Comparison of ENCODE assay signal across 15 cellular contexts in genomic region chr3:120646771-120647449, GRCh38. TPM values are rescaled to one million over a fixed set of nuclear protein-coding genes. Genes with fewer than 3 reads are reported as not detected.
"Had no signal": no experiment of that assay in that cellular context is flagged by ENCODE, and none has a peak within 500 bp of the region (broad histone marks: within the 10 kb centered on the region; RNA-seq: fewer than 3 reads in every experiment).

No MANE protein-coding gene starts in this region.

- H3K27ac ChIP-seq: gastroesophageal sphincter, hepatocyte, prostate gland, uterus had no signal

- ATAC-seq: gastroesophageal sphincter, natural killer cell had no signal

- H3K4me2 ChIP-seq: hepatocyte had no signal

- H3K4me3 ChIP-seq: gastroesophageal sphincter, hepatocyte, lung, prostate gland, uterus had no signal

- H3K79me2 ChIP-seq: hepatocyte had no signal

- H3K4me1 ChIP-seq: prostate gland, uterus had no signal

- H3K9me3 ChIP-seq: gastroesophageal sphincter, prostate gland, uterus had no signal

- H3K36me3 ChIP-seq: gastroesophageal sphincter, prostate gland, uterus had no signal

- H2AFZ ChIP-seq: hepatocyte had no signal

- H3K27me3 ChIP-seq: gastroesophageal sphincter, hepatocyte, uterus had no signal

- DNase-seq: activated B cell treated with CpG ODN at 0.5 μM for 24 hours; activated CD4-positive, alpha-beta T cell treated with anti-CD3 and anti-CD28 coated beads, Interleukin-2, amount 50 U/mL, for 1 hour; activated naive CD4-positive, alpha-beta T cell treated with anti-CD3 and anti-CD28 coated beads, Interleukin-2, amount 10 ng/mL, durations not matched to agents 7 days and 5 days; central memory CD4-positive, alpha-beta T cell; cortex of kidney; effector memory CD4-positive, alpha-beta T cell; natural killer cell; stimulated activated CD4-positive, alpha-beta T cell treated with anti-CD3 and anti-CD28 coated beads, Interleukin-4, amount 100 ng/mL, for 24 hours; T-helper 9 cell; uterus had no signal

RNA-seq across cellular contexts. Expression of gene HGD, which starts 35.1 kb away (rescaled TPM):
- total RNA-seq: gastroesophageal sphincter had no signal
- polyA plus RNA-seq: fibroblast of lung had no signal
